ENCODE assay signal across 14 cellular contexts in genomic region chr11:97965849-97966646, GRCh38.
DNase-seq lines count a peak whose midpoint lies in the region; FAIRE-seq and TF ChIP-seq lines count a peak whose summit lies in the region.
"Had no signal": no experiment of that assay in that cellular context is flagged by ENCODE, and none has a peak within 500 bp of the region (broad histone marks: within the 10 kb centered on the region; RNA-seq: fewer than 3 reads in every experiment).

No MANE protein-coding gene starts in this region.

- peaks cover 30% of the 10 kb centered on the region for H3K4me1 ChIP-seq in astrocyte (ENCODE audit: insufficient read depth, low read length)
- H3K4me1 ChIP-seq in small intestine (ENCODE audit: control insufficient read depth in 2 of 2, insufficient read depth in 1 of 2, low read depth in 1 of 2, low read length in 1 of 2) = no peaks in the 10 kb centered on the region
- H3K4me1 ChIP-seq: A549, lower lobe of right lung had no signal

- H3K4me1 Mint-ChIP-seq in HFFc6 (ENCODE audit: low read depth) (peaks cover 65% of the 10 kb centered on the region), astrocyte (ENCODE audit: low read depth, unreplicated experiment) (peaks cover 38% of the 10 kb centered on the region)

- H3K9ac ChIP-seq in astrocyte (ENCODE audit: low read length) = peak overlapping the region; percentile 66

- TF ChIP-seq CTCF in HFFc6 (IDR thresholded peaks at IDR 0.05) (no peak), astrocyte (IDR thresholded peaks at IDR 0.05; ENCODE audit: insufficient read depth, low read depth, low read length) (no peak), lower leg skin (IDR thresholded peaks at IDR 0.05) (no peak)

- DNase-seq in 8988T = peak; percentile 37
- DNase-seq in HFFc6 = peak; percentile 91
- peak; percentile 96 for DNase-seq in astrocyte (ENCODE audit: low read depth)
- peak; percentile 68 for DNase-seq in glomerular visceral epithelial cell (ENCODE audit: extremely low spot score)
- no peak for DNase-seq in activated CD8-positive, alpha-beta memory T cell treated with anti-CD3 and anti-CD28 coated beads, Interleukin-2, amount 50 U/mL, for 4 hours
- DNase-seq in NCI-H524 (lab: John Stamatoyannopoulos, UW) = no peak
- DNase-seq in lower leg skin (ENCODE audit: low spot score in 2 of 2) = no peak
- no peak for DNase-seq in small intestine
- DNase-seq: activated gamma-delta T cell; DMS79; lower lobe of right lung; NCI-H345; stimulated activated CD4-positive, alpha-beta T cell treated with anti-CD3 and anti-CD28 coated beads, Interleukin-4, amount 100 ng/mL, for 4 hours had no signal

- no peaks in the 10 kb centered on the region for H3K27me3 Mint-ChIP-seq in HFFc6 (ENCODE audit: insufficient read depth)
- no peaks in the 10 kb centered on the region for H3K27me3 Mint-ChIP-seq in astrocyte (ENCODE audit: low read depth, unreplicated experiment)

- peak overlapping the region; percentile 57 for H3K4me2 ChIP-seq in astrocyte (ENCODE audit: low read length)
- H3K4me2 ChIP-seq: A549 had no signal

- H3K4me3 Mint-ChIP-seq in HFFc6 (peak overlapping the region; percentile 41), astrocyte (ENCODE audit: unreplicated experiment) (peak overlapping the region; percentile 80)

- peak overlapping the region; percentile 1 for H2AFZ ChIP-seq in astrocyte (ENCODE audit: low read depth, low read length)

- H3K4me3 ChIP-seq in astrocyte (ENCODE audit: insufficient read depth, low read depth, low read length) (peak overlapping the region; percentile 6), lower leg skin (ENCODE audit: low read depth, poor library complexity, severe bottlenecking) (no peak overlapping the region), small intestine (ENCODE audit: low read depth in 1 of 2, low read length in 2 of 2) (no peak overlapping the region)
- H3K4me3 ChIP-seq: A549, lower lobe of right lung had no signal

- H3K36me3 ChIP-seq in astrocyte (ENCODE audit: insufficient read depth, low read length) = no peaks in the 10 kb centered on the region
- H3K36me3 ChIP-seq in small intestine (ENCODE audit: control insufficient read depth in 2 of 2, insufficient read depth in 2 of 2, low read length in 2 of 2) = no peaks in the 10 kb centered on the region
- H3K36me3 ChIP-seq: lower lobe of right lung had no signal

- intact Hi-C loops in lower leg skin (cut with DNase I; ENCODE audit: low total_unique reads) = no loop called here

- H3K9me3 Mint-ChIP-seq in HFFc6 (no peaks in the 10 kb centered on the region), astrocyte (ENCODE audit: unreplicated experiment) (no peaks in the 10 kb centered on the region)

- FAIRE-seq in astrocyte (lab: Jason Lieb, UNC) = peak; percentile 97
- no peak for FAIRE-seq in small intestine (lab: Jason Lieb, UNC)
- FAIRE-seq: A549 had no signal

- WGBS in lower leg skin, 2 donors = 61 to 71% methylated on average over 1 of the region's 1 CpG
- 69 to 75% (median 71%) methylated on average over 1 of the region's 1 CpG for WGBS in small intestine, 3 donors

- H3K9me3 ChIP-seq in astrocyte (ENCODE audit: insufficient read depth, low read depth, low read length) (no peaks in the 10 kb centered on the region), small intestine (ENCODE audit: control insufficient read depth, low read depth) (no peaks in the 10 kb centered on the region)
- H3K9me3 ChIP-seq: A549, lower lobe of right lung had no signal

- H3K27me3 ChIP-seq in astrocyte (ENCODE audit: insufficient read depth, low read length) = no peaks in the 10 kb centered on the region
- no peaks in the 10 kb centered on the region for H3K27me3 ChIP-seq in small intestine (ENCODE audit: control insufficient read depth in 2 of 2, insufficient read depth in 2 of 2, low read length in 2 of 2)

- H3K27ac ChIP-seq in astrocyte (ENCODE audit: low read depth, low read length) = peak overlapping the region; percentile 95
- no peak overlapping the region for H3K27ac ChIP-seq in small intestine (ENCODE audit: low read depth in 1 of 2, low read length in 1 of 2)
- H3K27ac ChIP-seq: A549, lower lobe of right lung had no signal

- no peaks in the 10 kb centered on the region for H3K79me2 ChIP-seq in astrocyte (ENCODE audit: insufficient read depth, low read length)

- H4K20me1 ChIP-seq in astrocyte (ENCODE audit: insufficient read depth, low read length) = no peaks in the 10 kb centered on the region

- H3K27ac Mint-ChIP-seq in HFFc6 (peak overlapping the region; percentile 94), astrocyte (ENCODE audit: unreplicated experiment) (peak overlapping the region; percentile 98)

- peaks cover 17% of the 10 kb centered on the region for H3K36me3 Mint-ChIP-seq in HFFc6 (ENCODE audit: low read depth)
- H3K36me3 Mint-ChIP-seq in astrocyte (ENCODE audit: low read depth, unreplicated experiment) = no peaks in the 10 kb centered on the region

- TF ChIP-seq POLR2A in lower leg skin (IDR thresholded peaks at IDR 0.05) = no peak

Comparison
In these comparisons a context has a peak if more than half of its experiments do, and no peak if none do; other contexts are left out.
1. DNase-seq: peak in 8988T (single experiment), HFFc6 (single experiment), astrocyte (single experiment) and glomerular visceral epithelial cell (single experiment); none in activated CD8-positive, alpha-beta memory T cell treated with anti-CD3 and anti-CD28 coated beads, Interleukin-2, amount 50 U/mL, for 4 hours (single experiment), NCI-H524 (0 of 2), lower leg skin (0 of 2) and small intestine (single experiment).